ENCODE assay signal across 23 cellular contexts in genomic region chr12:125424909-125425308, GRCh38.
"Had no signal": no experiment of that assay in that cellular context is flagged by ENCODE, and none has a peak within 500 bp of the region (broad histone marks: within the 10 kb centered on the region; RNA-seq: fewer than 3 reads in every experiment).

No MANE protein-coding gene starts in this region.

- H3K4me3 ChIP-seq: hepatocyte, psoas muscle, spleen, tibial artery, upper lobe of right lung, vagina had no signal

- ATAC-seq: psoas muscle; sciatic nerve; stimulated activated memory B cell treated with anti-CD40 and anti-IgM and Interleukin-4, amounts not matched to agents 10 μg/mL and 1 μg/mL and 100 μg/mL, for 72 hours; upper lobe of right lung had no signal

- H3K36me3 ChIP-seq: neutrophil, spleen, tibial artery, upper lobe of right lung, vagina had no signal

- H3K27ac ChIP-seq: hepatocyte, neutrophil, psoas muscle, spleen, tibial artery, upper lobe of right lung, vagina had no signal

- H3K9me3 ChIP-seq: neutrophil, psoas muscle, upper lobe of right lung, vagina had no signal

- FAIRE-seq: endothelial cell of umbilical vein, islet of Langerhans had no signal

- H3K4me2 ChIP-seq: hepatocyte had no signal

- H3K79me2 ChIP-seq: hepatocyte had no signal

- H3K27me3 Mint-ChIP-seq: stimulated activated naive CD8-positive, alpha-beta T cell treated with anti-CD3 and anti-CD28 coated beads, Interleukin-15, Interleukin-2, amounts not matched to agents 100 ng/mL and 50 ng/mL, for 24 hours had no signal

- DNase-seq: dermis blood vessel endothelial cell; erythroblast; foreskin melanocyte; head of caudate nucleus; kidney glomerular epithelial cell; mesendoderm; naive B cell; psoas muscle; spleen; stimulated activated CD4-positive, alpha-beta T cell treated with anti-CD3 and anti-CD28 coated beads, Interleukin-15, amount 100 ng/mL, for 24 hours; stimulated activated CD4-positive, alpha-beta T cell treated with anti-CD3 and anti-CD28 coated beads, Interleukin-1b, Interleukin-23, amount 100 ng/mL, for 48 hours; stimulated activated CD4-positive, alpha-beta T cell treated with anti-CD3 and anti-CD28 coated beads, Interleukin-4, amount 100 ng/mL, for 24 hours; tibial artery; upper lobe of right lung had no signal

- H3K27me3 ChIP-seq: hepatocyte, neutrophil, tibial artery, upper lobe of right lung, vagina had no signal

- H2AFZ ChIP-seq: hepatocyte had no signal

- H3K4me3 Mint-ChIP-seq: naive B cell; nephron; stimulated activated memory B cell treated with anti-CD40 and anti-IgM and Interleukin-4, amounts not matched to agents 10 μg/mL and 1 μg/mL and 100 μg/mL, for 72 hours; stimulated activated naive CD8-positive, alpha-beta T cell treated with anti-CD3 and anti-CD28 coated beads, Interleukin-15, Interleukin-2, amounts not matched to agents 100 ng/mL and 50 ng/mL, for 24 hours had no signal

- H3K27ac Mint-ChIP-seq: naive B cell; nephron; stimulated activated memory B cell treated with anti-CD40 and anti-IgM and Interleukin-4, amounts not matched to agents 10 μg/mL and 1 μg/mL and 100 μg/mL, for 72 hours; stimulated activated naive CD8-positive, alpha-beta T cell treated with anti-CD3 and anti-CD28 coated beads, Interleukin-15, Interleukin-2, amounts not matched to agents 100 ng/mL and 50 ng/mL, for 24 hours had no signal

- H3K36me3 Mint-ChIP-seq: stimulated activated memory B cell treated with anti-CD40 and anti-IgM and Interleukin-4, amounts not matched to agents 10 μg/mL and 1 μg/mL and 100 μg/mL, for 72 hours had no signal

- H3K4me1 Mint-ChIP-seq: naive B cell; nephron; stimulated activated memory B cell treated with anti-CD40 and anti-IgM and Interleukin-4, amounts not matched to agents 10 μg/mL and 1 μg/mL and 100 μg/mL, for 72 hours had no signal

- H3K4me1 ChIP-seq: psoas muscle, spleen, tibial artery, upper lobe of right lung, vagina had no signal
